Comparison of ENCODE assay signal across 1 cellular context in the genomic region with DNA sequence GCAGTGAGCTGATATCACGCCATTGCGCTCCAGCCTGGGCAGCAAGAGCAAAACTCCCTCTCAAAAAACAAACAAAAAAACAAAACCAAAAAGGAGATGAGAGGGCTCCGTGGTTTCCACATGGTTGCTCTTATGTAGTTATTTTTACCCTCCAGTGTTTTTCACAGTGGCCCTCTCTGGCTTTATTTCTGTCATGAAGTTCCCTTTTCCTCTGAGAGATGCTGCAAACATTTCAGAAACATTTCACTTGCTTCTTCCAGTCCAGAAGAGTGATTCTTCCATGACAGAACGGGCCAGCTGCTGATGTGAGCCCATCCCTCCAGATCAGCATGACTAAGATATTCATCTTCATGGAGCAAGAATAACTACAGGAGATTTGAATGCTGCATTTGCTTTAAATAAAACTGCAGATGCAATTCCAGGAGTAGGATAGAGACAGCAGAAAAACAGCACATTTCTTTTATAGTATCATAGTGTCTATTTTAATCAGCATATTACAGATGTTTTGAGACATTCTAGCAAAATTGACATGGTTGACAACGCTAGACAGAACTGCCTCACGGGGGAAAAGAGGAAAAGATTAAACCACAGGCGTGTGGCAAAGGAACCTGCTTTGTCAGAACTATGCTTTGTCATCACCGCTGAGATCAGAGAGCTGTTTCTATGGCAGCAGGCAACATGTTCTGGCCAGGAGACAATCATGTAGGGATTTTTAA.
A peak's percentile ranks its signal among the peaks of the same experiment; 100 is the strongest.
TF ChIP-seq lines count a peak whose summit lies in the region.

No MANE protein-coding gene starts in this region.

TF ChIP-seq in GM12878, 131 proteins besides CTCF, POLR2A, EP300 and RAD21 (continued from another document and continues in another):
- TF ChIP-seq, protein P1, sequence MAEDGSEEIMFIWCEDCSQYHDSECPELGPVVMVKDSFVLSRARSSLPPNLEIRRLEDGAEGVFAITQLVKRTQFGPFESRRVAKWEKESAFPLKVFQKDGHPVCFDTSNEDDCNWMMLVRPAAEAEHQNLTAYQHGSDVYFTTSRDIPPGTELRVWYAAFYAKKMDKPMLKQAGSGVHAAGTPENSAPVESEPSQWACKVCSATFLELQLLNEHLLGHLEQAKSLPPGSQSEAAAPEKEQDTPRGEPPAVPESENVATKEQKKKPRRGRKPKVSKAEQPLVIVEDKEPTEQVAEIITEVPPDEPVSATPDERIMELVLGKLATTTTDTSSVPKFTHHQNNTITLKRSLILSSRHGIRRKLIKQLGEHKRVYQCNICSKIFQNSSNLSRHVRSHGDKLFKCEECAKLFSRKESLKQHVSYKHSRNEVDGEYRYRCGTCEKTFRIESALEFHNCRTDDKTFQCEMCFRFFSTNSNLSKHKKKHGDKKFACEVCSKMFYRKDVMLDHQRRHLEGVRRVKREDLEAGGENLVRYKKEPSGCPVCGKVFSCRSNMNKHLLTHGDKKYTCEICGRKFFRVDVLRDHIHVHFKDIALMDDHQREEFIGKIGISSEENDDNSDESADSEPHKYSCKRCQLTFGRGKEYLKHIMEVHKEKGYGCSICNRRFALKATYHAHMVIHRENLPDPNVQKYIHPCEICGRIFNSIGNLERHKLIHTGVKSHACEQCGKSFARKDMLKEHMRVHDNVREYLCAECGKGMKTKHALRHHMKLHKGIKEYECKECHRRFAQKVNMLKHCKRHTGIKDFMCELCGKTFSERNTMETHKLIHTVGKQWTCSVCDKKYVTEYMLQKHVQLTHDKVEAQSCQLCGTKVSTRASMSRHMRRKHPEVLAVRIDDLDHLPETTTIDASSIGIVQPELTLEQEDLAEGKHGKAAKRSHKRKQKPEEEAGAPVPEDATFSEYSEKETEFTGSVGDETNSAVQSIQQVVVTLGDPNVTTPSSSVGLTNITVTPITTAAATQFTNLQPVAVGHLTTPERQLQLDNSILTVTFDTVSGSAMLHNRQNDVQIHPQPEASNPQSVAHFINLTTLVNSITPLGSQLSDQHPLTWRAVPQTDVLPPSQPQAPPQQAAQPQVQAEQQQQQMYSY (CRISPR knock-in tag; IDR thresholded peaks at IDR 0.05): no peak
- TF ChIP-seq TCF12 (IDR thresholded peaks at IDR 0.05; ENCODE audit: low read depth, low read length): no peak
- no peak for TF ChIP-seq HDGF (IDR thresholded peaks at IDR 0.05)
- TF ChIP-seq, protein P2, sequence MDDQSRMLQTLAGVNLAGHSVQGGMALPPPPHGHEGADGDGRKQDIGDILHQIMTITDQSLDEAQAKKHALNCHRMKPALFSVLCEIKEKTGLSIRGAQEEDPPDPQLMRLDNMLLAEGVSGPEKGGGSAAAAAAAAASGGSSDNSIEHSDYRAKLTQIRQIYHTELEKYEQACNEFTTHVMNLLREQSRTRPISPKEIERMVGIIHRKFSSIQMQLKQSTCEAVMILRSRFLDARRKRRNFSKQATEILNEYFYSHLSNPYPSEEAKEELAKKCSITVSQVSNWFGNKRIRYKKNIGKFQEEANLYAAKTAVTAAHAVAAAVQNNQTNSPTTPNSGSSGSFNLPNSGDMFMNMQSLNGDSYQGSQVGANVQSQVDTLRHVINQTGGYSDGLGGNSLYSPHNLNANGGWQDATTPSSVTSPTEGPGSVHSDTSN (IDR thresholded peaks at IDR 0.05; ENCODE audit: insufficient replicate concordance, low read depth, low read length): no peak
- TF ChIP-seq, protein P3, sequence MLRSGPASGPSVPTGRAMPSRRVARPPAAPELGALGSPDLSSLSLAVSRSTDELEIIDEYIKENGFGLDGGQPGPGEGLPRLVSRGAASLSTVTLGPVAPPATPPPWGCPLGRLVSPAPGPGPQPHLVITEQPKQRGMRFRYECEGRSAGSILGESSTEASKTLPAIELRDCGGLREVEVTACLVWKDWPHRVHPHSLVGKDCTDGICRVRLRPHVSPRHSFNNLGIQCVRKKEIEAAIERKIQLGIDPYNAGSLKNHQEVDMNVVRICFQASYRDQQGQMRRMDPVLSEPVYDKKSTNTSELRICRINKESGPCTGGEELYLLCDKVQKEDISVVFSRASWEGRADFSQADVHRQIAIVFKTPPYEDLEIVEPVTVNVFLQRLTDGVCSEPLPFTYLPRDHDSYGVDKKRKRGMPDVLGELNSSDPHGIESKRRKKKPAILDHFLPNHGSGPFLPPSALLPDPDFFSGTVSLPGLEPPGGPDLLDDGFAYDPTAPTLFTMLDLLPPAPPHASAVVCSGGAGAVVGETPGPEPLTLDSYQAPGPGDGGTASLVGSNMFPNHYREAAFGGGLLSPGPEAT (IDR thresholded peaks at IDR 0.05; ENCODE audit: low read depth): peak; percentile 51; the same call in 1 of the 2 replicates
- TF ChIP-seq TCF3 (IDR thresholded peaks at IDR 0.05; ENCODE audit: borderline replicate concordance, insufficient read depth, low read depth, low read length): no peak
- TF ChIP-seq PAX5 (IDR thresholded peaks at IDR 0.05; ENCODE audit: borderline replicate concordance, low read depth, low read length): peak; percentile 91
- TF ChIP-seq MEF2A (IDR thresholded peaks at IDR 0.05; ENCODE audit: insufficient read depth, low read depth, low read length): peak; percentile 93
- no peak for TF ChIP-seq RELA (IDR thresholded peaks at IDR 0.05; ENCODE audit: borderline replicate concordance, partially characterized antibody)
- TF ChIP-seq IKZF2 (IDR thresholded peaks at IDR 0.05): peak; percentile 66 to 72
- TF ChIP-seq ZNF207 (IDR thresholded peaks at IDR 0.05; ENCODE audit: borderline replicate concordance): no peak
- TF ChIP-seq, protein P4, sequence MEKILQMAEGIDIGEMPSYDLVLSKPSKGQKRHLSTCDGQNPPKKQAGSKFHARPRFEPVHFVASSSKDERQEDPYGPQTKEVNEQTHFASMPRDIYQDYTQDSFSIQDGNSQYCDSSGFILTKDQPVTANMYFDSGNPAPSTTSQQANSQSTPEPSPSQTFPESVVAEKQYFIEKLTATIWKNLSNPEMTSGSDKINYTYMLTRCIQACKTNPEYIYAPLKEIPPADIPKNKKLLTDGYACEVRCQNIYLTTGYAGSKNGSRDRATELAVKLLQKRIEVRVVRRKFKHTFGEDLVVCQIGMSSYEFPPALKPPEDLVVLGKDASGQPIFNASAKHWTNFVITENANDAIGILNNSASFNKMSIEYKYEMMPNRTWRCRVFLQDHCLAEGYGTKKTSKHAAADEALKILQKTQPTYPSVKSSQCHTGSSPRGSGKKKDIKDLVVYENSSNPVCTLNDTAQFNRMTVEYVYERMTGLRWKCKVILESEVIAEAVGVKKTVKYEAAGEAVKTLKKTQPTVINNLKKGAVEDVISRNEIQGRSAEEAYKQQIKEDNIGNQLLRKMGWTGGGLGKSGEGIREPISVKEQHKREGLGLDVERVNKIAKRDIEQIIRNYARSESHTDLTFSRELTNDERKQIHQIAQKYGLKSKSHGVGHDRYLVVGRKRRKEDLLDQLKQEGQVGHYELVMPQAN (conservative IDR thresholded peaks at IDR 0.05): no peak
- peak; percentile 87 for TF ChIP-seq MEF2B (IDR thresholded peaks at IDR 0.05; ENCODE audit: partially characterized antibody, poor library complexity, severe bottlenecking)
- TF ChIP-seq, protein P5, sequence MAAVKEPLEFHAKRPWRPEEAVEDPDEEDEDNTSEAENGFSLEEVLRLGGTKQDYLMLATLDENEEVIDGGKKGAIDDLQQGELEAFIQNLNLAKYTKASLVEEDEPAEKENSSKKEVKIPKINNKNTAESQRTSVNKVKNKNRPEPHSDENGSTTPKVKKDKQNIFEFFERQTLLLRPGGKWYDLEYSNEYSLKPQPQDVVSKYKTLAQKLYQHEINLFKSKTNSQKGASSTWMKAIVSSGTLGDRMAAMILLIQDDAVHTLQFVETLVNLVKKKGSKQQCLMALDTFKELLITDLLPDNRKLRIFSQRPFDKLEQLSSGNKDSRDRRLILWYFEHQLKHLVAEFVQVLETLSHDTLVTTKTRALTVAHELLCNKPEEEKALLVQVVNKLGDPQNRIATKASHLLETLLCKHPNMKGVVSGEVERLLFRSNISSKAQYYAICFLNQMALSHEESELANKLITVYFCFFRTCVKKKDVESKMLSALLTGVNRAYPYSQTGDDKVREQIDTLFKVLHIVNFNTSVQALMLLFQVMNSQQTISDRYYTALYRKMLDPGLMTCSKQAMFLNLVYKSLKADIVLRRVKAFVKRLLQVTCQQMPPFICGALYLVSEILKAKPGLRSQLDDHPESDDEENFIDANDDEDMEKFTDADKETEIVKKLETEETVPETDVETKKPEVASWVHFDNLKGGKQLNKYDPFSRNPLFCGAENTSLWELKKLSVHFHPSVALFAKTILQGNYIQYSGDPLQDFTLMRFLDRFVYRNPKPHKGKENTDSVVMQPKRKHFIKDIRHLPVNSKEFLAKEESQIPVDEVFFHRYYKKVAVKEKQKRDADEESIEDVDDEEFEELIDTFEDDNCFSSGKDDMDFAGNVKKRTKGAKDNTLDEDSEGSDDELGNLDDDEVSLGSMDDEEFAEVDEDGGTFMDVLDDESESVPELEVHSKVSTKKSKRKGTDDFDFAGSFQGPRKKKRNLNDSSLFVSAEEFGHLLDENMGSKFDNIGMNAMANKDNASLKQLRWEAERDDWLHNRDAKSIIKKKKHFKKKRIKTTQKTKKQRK (IDR thresholded peaks at IDR 0.05; ENCODE audit: low read depth, low read length): no peak
- no peak for TF ChIP-seq ZNF217 (IDR thresholded peaks at IDR 0.05)
- no peak for TF ChIP-seq TARDBP (IDR thresholded peaks at IDR 0.05; ENCODE audit: borderline replicate concordance)
- no peak for TF ChIP-seq ASH2L (IDR thresholded peaks at IDR 0.05; ENCODE audit: borderline replicate concordance, low read depth)
- TF ChIP-seq, protein P6, sequence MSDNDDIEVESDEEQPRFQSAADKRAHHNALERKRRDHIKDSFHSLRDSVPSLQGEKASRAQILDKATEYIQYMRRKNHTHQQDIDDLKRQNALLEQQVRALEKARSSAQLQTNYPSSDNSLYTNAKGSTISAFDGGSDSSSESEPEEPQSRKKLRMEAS (IDR thresholded peaks at IDR 0.05; ENCODE audit: low read depth, low read length): no peak
- TF ChIP-seq CBX3 (IDR thresholded peaks at IDR 0.05; ENCODE audit: borderline replicate concordance, low read depth): no peak
- TF ChIP-seq, protein P7, sequence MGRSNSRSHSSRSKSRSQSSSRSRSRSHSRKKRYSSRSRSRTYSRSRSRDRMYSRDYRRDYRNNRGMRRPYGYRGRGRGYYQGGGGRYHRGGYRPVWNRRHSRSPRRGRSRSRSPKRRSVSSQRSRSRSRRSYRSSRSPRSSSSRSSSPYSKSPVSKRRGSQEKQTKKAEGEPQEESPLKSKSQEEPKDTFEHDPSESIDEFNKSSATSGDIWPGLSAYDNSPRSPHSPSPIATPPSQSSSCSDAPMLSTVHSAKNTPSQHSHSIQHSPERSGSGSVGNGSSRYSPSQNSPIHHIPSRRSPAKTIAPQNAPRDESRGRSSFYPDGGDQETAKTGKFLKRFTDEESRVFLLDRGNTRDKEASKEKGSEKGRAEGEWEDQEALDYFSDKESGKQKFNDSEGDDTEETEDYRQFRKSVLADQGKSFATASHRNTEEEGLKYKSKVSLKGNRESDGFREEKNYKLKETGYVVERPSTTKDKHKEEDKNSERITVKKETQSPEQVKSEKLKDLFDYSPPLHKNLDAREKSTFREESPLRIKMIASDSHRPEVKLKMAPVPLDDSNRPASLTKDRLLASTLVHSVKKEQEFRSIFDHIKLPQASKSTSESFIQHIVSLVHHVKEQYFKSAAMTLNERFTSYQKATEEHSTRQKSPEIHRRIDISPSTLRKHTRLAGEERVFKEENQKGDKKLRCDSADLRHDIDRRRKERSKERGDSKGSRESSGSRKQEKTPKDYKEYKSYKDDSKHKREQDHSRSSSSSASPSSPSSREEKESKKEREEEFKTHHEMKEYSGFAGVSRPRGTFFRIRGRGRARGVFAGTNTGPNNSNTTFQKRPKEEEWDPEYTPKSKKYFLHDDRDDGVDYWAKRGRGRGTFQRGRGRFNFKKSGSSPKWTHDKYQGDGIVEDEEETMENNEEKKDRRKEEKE (IDR thresholded peaks at IDR 0.05): no peak
- peak; percentile 45; the same call in 1 of the 2 replicates for TF ChIP-seq MTA2 (IDR thresholded peaks at IDR 0.05; ENCODE audit: low read depth)
- TF ChIP-seq SUPT20H (IDR thresholded peaks at IDR 0.05; ENCODE audit: borderline replicate concordance, control insufficient read depth, low read depth, low read length): no peak
- TF ChIP-seq WRNIP1 (IDR thresholded peaks at IDR 0.05; ENCODE audit: borderline replicate concordance, low read depth, low read length): no peak
- TF ChIP-seq ZNF274 (IDR thresholded peaks at IDR 0.05; ENCODE audit: insufficient read depth, insufficient read length): no peak
- no peak for TF ChIP-seq MXI1 (IDR thresholded peaks at IDR 0.05; ENCODE audit: low read depth, low read length)
- no peak for TF ChIP-seq JUND (IDR thresholded peaks at IDR 0.05; ENCODE audit: low read depth, low read length)
- TF ChIP-seq RAD51 (IDR thresholded peaks at IDR 0.05): no peak
- TF ChIP-seq SREBF1 (IDR thresholded peaks at IDR 0.05; ENCODE audit: low read length): no peak
- no peak for TF ChIP-seq ZZZ3 (IDR thresholded peaks at IDR 0.05; ENCODE audit: control insufficient read depth, insufficient read length, low read depth)
- TF ChIP-seq NFIC (IDR thresholded peaks at IDR 0.05; ENCODE audit: low read depth, low read length): peak; percentile 72
- no peak for TF ChIP-seq SP1 (IDR thresholded peaks at IDR 0.05; ENCODE audit: low read depth, low read length)
- no peak for TF ChIP-seq SUZ12 (IDR thresholded peaks at IDR 0.05; ENCODE audit: unreplicated experiment)
- no peak for TF ChIP-seq SRF (IDR thresholded peaks at IDR 0.05; ENCODE audit: low read depth in 2 of 2, low read length in 2 of 2)
- 0 out of 2 replicates have a peak, but pooled peaks have one; percentile 35 for TF ChIP-seq YY1 (IDR thresholded peaks at IDR 0.05; ENCODE audit: low read depth, low read length)
- TF ChIP-seq, protein P8, sequence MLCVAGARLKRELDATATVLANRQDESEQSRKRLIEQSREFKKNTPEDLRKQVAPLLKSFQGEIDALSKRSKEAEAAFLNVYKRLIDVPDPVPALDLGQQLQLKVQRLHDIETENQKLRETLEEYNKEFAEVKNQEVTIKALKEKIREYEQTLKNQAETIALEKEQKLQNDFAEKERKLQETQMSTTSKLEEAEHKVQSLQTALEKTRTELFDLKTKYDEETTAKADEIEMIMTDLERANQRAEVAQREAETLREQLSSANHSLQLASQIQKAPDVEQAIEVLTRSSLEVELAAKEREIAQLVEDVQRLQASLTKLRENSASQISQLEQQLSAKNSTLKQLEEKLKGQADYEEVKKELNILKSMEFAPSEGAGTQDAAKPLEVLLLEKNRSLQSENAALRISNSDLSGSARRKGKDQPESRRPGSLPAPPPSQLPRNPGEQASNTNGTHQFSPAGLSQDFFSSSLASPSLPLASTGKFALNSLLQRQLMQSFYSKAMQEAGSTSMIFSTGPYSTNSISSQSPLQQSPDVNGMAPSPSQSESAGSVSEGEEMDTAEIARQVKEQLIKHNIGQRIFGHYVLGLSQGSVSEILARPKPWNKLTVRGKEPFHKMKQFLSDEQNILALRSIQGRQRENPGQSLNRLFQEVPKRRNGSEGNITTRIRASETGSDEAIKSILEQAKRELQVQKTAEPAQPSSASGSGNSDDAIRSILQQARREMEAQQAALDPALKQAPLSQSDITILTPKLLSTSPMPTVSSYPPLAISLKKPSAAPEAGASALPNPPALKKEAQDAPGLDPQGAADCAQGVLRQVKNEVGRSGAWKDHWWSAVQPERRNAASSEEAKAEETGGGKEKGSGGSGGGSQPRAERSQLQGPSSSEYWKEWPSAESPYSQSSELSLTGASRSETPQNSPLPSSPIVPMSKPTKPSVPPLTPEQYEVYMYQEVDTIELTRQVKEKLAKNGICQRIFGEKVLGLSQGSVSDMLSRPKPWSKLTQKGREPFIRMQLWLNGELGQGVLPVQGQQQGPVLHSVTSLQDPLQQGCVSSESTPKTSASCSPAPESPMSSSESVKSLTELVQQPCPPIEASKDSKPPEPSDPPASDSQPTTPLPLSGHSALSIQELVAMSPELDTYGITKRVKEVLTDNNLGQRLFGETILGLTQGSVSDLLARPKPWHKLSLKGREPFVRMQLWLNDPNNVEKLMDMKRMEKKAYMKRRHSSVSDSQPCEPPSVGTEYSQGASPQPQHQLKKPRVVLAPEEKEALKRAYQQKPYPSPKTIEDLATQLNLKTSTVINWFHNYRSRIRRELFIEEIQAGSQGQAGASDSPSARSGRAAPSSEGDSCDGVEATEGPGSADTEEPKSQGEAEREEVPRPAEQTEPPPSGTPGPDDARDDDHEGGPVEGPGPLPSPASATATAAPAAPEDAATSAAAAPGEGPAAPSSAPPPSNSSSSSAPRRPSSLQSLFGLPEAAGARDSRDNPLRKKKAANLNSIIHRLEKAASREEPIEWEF (IDR thresholded peaks at IDR 0.05; ENCODE audit: insufficient replicate concordance, low read depth, low read length): no peak
